In genomic region chrX:13794417-13794816, GRCh38 we compare ENCODE assay signal across 22 cellular contexts. TPM values are rescaled to one million over a fixed set of nuclear protein-coding genes. Genes with fewer than 3 reads are reported as not detected.
"Had no signal": no experiment of that assay in that cellular context is flagged by ENCODE, and none has a peak within 500 bp of the region (broad histone marks: within the 10 kb centered on the region; RNA-seq: fewer than 3 reads in every experiment).

No MANE protein-coding gene starts in this region.

- H3K36me3 ChIP-seq: neural progenitor cell, ovary, suprapubic skin, transverse colon had no signal

- H3K9ac ChIP-seq: neural progenitor cell had no signal

- ATAC-seq: effector memory CD8-positive, alpha-beta T cell; left colon; left ventricle myocardium superior; naive thymus-derived CD4-positive, alpha-beta T cell; right cardiac atrium had no signal

- H3K27ac ChIP-seq: hepatocyte, neural progenitor cell, ovary, suprapubic skin had no signal

- H3K4me3 Mint-ChIP-seq: effector memory CD8-positive, alpha-beta T cell; naive thymus-derived CD4-positive, alpha-beta T cell; neural progenitor cell had no signal

- H3K4me1 Mint-ChIP-seq: naive thymus-derived CD4-positive, alpha-beta T cell had no signal

- H2AFZ ChIP-seq: hepatocyte, neural progenitor cell had no signal

- H3K79me2 ChIP-seq: hepatocyte had no signal

- H3K9me3 ChIP-seq: ovary, suprapubic skin, transverse colon had no signal

- DNase-seq: central memory CD4-positive, alpha-beta T cell; effector memory CD8-positive, alpha-beta T cell; erythroblast; foreskin melanocyte; head of caudate nucleus; kidney; left colon; left ventricle myocardium superior; mammary epithelial cell; naive thymus-derived CD4-positive, alpha-beta T cell; nucleus accumbens; ovary; right cardiac atrium; small intestine; stimulated activated CD4-positive, alpha-beta T cell treated with anti-CD3 and anti-CD28 coated beads, Interleukin-12 subunit alpha, Interleukin-12 subunit beta, amount 100 ng/mL, for 4 hours; stimulated activated CD4-positive, alpha-beta T cell treated with anti-CD3 and anti-CD28 coated beads, Interleukin-2, amount 100 ng/mL, for 48 hours; stimulated activated naive CD4-positive, alpha-beta T cell treated with Interleukin-2 at 50 U/mL for 16 hours; transverse colon had no signal

- H3K9me3 Mint-ChIP-seq: effector memory CD8-positive, alpha-beta T cell had no signal

- H3K4me2 ChIP-seq: hepatocyte, neural progenitor cell had no signal

- H3K4me1 ChIP-seq: suprapubic skin, transverse colon had no signal

- H3K36me3 Mint-ChIP-seq: naive thymus-derived CD4-positive, alpha-beta T cell had no signal

- H3K27ac Mint-ChIP-seq: effector memory CD8-positive, alpha-beta T cell; naive thymus-derived CD4-positive, alpha-beta T cell; neural progenitor cell had no signal

- H3K27me3 ChIP-seq: hepatocyte, neural progenitor cell, ovary, suprapubic skin, transverse colon had no signal

- H3K4me3 ChIP-seq: hepatocyte, neural progenitor cell, ovary, suprapubic skin, transverse colon had no signal

RNA-seq across cellular contexts. Expression of gene GPM6B, which starts 22.5 kb away (rescaled TPM):
- total RNA-seq: endothelial cell of umbilical vein; naive thymus-derived CD4-positive, alpha-beta T cell had no signal
